ENCODE assay signal across 14 cellular contexts in genomic region chr20:11451793-11452291, GRCh38.
DNase-seq lines count a peak whose midpoint lies in the region; ATAC-seq, FAIRE-seq and TF ChIP-seq lines count a peak whose summit lies in the region.
"Had no signal": no experiment of that assay in that cellular context is flagged by ENCODE, and none has a peak within 500 bp of the region (broad histone marks: within the 10 kb centered on the region; RNA-seq: fewer than 3 reads in every experiment).

No MANE protein-coding gene starts in this region.

- H3K79me2 ChIP-seq in astrocyte (ENCODE audit: insufficient read depth, low read length): no peaks in the 10 kb centered on the region

- CTCF ChIA-PET in IMR-90 (lab: Yijun Ruan, JAX): no interaction called here

- ATAC-seq in IMR-90 (ENCODE audit: low read depth) (peak; percentile 30), GM21360 (IDR thresholded peaks at IDR 0.05; ENCODE audit: unreplicated experiment) (no peak), GM18867 (IDR thresholded peaks at IDR 0.05; ENCODE audit: unreplicated experiment) (no peak)
- ATAC-seq: stimulated activated naive CD8-positive, alpha-beta T cell treated with anti-CD3 and anti-CD28 coated beads, Interleukin-15, amount 100 ng/mL, for 72 hours had no signal

- H2BK20ac ChIP-seq in IMR-90 (ENCODE audit: low read depth, low read length): peak overlapping the region; percentile 69

- FAIRE-seq in astrocyte (lab: Jason Lieb, UNC): no peak
- FAIRE-seq: bronchial epithelial cell had no signal

- H3K4me3 ChIP-seq in IMR-90 (ENCODE audit: insufficient read depth, low read depth, low read length) (no peak overlapping the region), astrocyte (ENCODE audit: insufficient read depth, low read depth, low read length) (no peak overlapping the region), sigmoid colon (no peak overlapping the region), right atrium auricular region (no peak overlapping the region)

- H3K27ac Mint-ChIP-seq in astrocyte (ENCODE audit: unreplicated experiment): peak overlapping the region; percentile 86
- H3K27ac Mint-ChIP-seq: stimulated activated naive CD8-positive, alpha-beta T cell treated with anti-CD3 and anti-CD28 coated beads, Interleukin-15, amount 100 ng/mL, for 72 hours had no signal

- no peak overlapping the region for H2AK5ac ChIP-seq in IMR-90 (ENCODE audit: low read depth, low read length)

- H4K8ac ChIP-seq in IMR-90 (ENCODE audit: low read depth in 2 of 2, low read length in 2 of 2): peak overlapping the region; percentile 61 to 85

- H3K4me1 Mint-ChIP-seq in astrocyte (ENCODE audit: low read depth, unreplicated experiment): peaks cover 39% of the 10 kb centered on the region
- H3K4me1 Mint-ChIP-seq: stimulated activated naive CD8-positive, alpha-beta T cell treated with anti-CD3 and anti-CD28 coated beads, Interleukin-15, amount 100 ng/mL, for 72 hours had no signal

- H2AK9ac ChIP-seq in IMR-90 (replicated peaks; ENCODE audit: low read depth, low read length, poor library complexity): no peak overlapping the region

- H2BK5ac ChIP-seq in IMR-90 (ENCODE audit: low read depth, low read length, poor library complexity, severe bottlenecking): peak overlapping the region; percentile 22

- no peak for TF ChIP-seq POLR2A in IMR-90 (IDR thresholded peaks at IDR 0.05; ENCODE audit: low read depth, low read length)
- TF ChIP-seq POLR2A in sigmoid colon (IDR thresholded peaks at IDR 0.05): no peak

- H2AFZ ChIP-seq in IMR-90 (replicated peaks; ENCODE audit: low read length, poor library complexity) (peak overlapping the region; percentile 87), astrocyte (ENCODE audit: low read depth, low read length) (peak overlapping the region; percentile 81)

- TF ChIP-seq CTCF in IMR-90 (conservative IDR thresholded peaks at IDR 0.05; ENCODE audit: low read depth, low read length) (no peak), astrocyte (IDR thresholded peaks at IDR 0.05; ENCODE audit: insufficient read depth, low read depth, low read length) (no peak), sigmoid colon (IDR thresholded peaks at IDR 0.05) (no peak), right atrium auricular region (IDR thresholded peaks at IDR 0.05) (no peak)

- peak overlapping the region; percentile 45; the same call in 2 of the 3 replicates for H2BK15ac ChIP-seq in IMR-90 (ENCODE audit: low read depth, low read length)

- H3K56ac ChIP-seq in IMR-90 (ENCODE audit: extremely low read depth, insufficient read depth, low read length): no peak overlapping the region

- peak overlapping the region; percentile 73 for H3K14ac ChIP-seq in IMR-90 (replicated peaks; ENCODE audit: low read depth, low read length)

- H3K4me1 ChIP-seq in IMR-90 (ENCODE audit: control insufficient read depth, insufficient read depth, low read length) (peaks cover 16% of the 10 kb centered on the region), astrocyte (ENCODE audit: insufficient read depth, low read length) (peaks cover 43% of the 10 kb centered on the region), sigmoid colon (peaks cover 0 to 37% (median 27%) of the 10 kb centered on the region in 4 donors), right atrium auricular region (peaks cover 0 to 5% of the 10 kb centered on the region in 2 donors)

- peak in 2 of 4 donors; percentile 12 to 52 for TF ChIP-seq EP300 in sigmoid colon (IDR thresholded peaks at IDR 0.05)

- POLR2A ChIA-PET in IMR-90 (lab: Charles Lee; ENCODE audit: unreplicated experiment): no interaction called here

- peak overlapping the region; percentile 31 for H4K5ac ChIP-seq in IMR-90 (ENCODE audit: low read depth, low read length)

- dilution Hi-C loops in IMR-90 (cut with HindIII; ENCODE audit: low sequenced_read_pairs, unreplicated experiment): no loop called here

- no peaks in the 10 kb centered on the region for H3K36me3 Mint-ChIP-seq in astrocyte (ENCODE audit: low read depth, unreplicated experiment)

- peak overlapping the region; percentile 73 for H3K4ac ChIP-seq in IMR-90 (ENCODE audit: low read depth, low read length)

- peak overlapping the region; percentile 46; the same call in 1 of the 2 replicates for H4K91ac ChIP-seq in IMR-90 (ENCODE audit: insufficient read depth, low read depth, low read length)

- BruUV-seq in IMR-90 (replicated peaks; lab: Mats Ljungman, UMichigan): no TSS peak

- H3K18ac ChIP-seq in IMR-90 (ENCODE audit: low read depth, low read length): peak overlapping the region; percentile 59

- no peaks in the 10 kb centered on the region for H3K79me1 ChIP-seq in IMR-90 (ENCODE audit: low read depth in 1 of 2, low read length in 2 of 2)

- H2BK120ac ChIP-seq in IMR-90 (ENCODE audit: low read depth, low read length): peak overlapping the region; percentile 83; the same call in 1 of the 2 replicates

- H3K27me3 Mint-ChIP-seq in astrocyte (ENCODE audit: low read depth, unreplicated experiment): no peaks in the 10 kb centered on the region
- H3K27me3 Mint-ChIP-seq: stimulated activated naive CD8-positive, alpha-beta T cell treated with anti-CD3 and anti-CD28 coated beads, Interleukin-15, amount 100 ng/mL, for 72 hours had no signal

- H3K9me3 ChIP-seq in IMR-90 (ENCODE audit: control insufficient read depth, insufficient read depth, low read length) (no peaks in the 10 kb centered on the region), astrocyte (ENCODE audit: insufficient read depth, low read depth, low read length) (no peaks in the 10 kb centered on the region), sigmoid colon (no peaks in the 10 kb centered on the region), right atrium auricular region (no peaks in the 10 kb centered on the region)

- intact Hi-C loops in IMR-90 (cut with micrococcal nuclease) (loop anchor here (10.0 kb wide), 1 partner anchor 777 kb away; the partner anchor contains the start of gene JAG1), sigmoid colon (cut with DNase I) (loop anchor here (5.0 kb wide), 1 partner anchor 1020 kb away; the partner anchor contains the start of gene MKKS)

- DNase-seq in IMR-90: peak; percentile 11
- peak; percentile 77 for DNase-seq in astrocyte (ENCODE audit: low read depth)
- peak; percentile 45 for DNase-seq in foreskin melanocyte
- peak; percentile 73 for DNase-seq in sigmoid colon
- DNase-seq in right atrium auricular region (ENCODE audit: low spot score): no peak
- no peak for DNase-seq in NCI-H1105 (lab: John Stamatoyannopoulos, UW)
- DNase-seq: activated CD8-positive, alpha-beta memory T cell treated with anti-CD3 and anti-CD28 coated beads, Interleukin-2, amount 50 U/mL, for 48 hours; DMS 273 treated with DMSO at 0.1 percent for 48 hours; hippocampal formation; stimulated activated CD4-positive, alpha-beta T cell treated with anti-CD3 and anti-CD28 coated beads, Interleukin-2, amount 100 ng/mL, for 24 hours; stimulated activated naive CD8-positive, alpha-beta T cell treated with anti-CD3 and anti-CD28 coated beads, Interleukin-15, amount 100 ng/mL, for 72 hours had no signal

- no peaks in the 10 kb centered on the region for H3K27me3 ChIP-seq in IMR-90 (ENCODE audit: control insufficient read depth, insufficient read depth, low read length)
- no peaks in the 10 kb centered on the region for H3K27me3 ChIP-seq in astrocyte (ENCODE audit: insufficient read depth, low read length)
- H3K27me3 ChIP-seq in sigmoid colon: no peaks in the 10 kb centered on the region
- no peaks in the 10 kb centered on the region for H3K27me3 ChIP-seq in right atrium auricular region

- H3K9ac ChIP-seq in IMR-90 (ENCODE audit: low read depth, low read length) (no peak overlapping the region), astrocyte (ENCODE audit: low read length) (no peak overlapping the region)

- H3K36me3 ChIP-seq in IMR-90 (ENCODE audit: control insufficient read depth, insufficient read depth, low read length) (no peaks in the 10 kb centered on the region), astrocyte (ENCODE audit: insufficient read depth, low read length) (no peaks in the 10 kb centered on the region), sigmoid colon (no peaks in the 10 kb centered on the region), right atrium auricular region (no peaks in the 10 kb centered on the region)

- H3K27ac ChIP-seq in IMR-90 (ENCODE audit: insufficient read depth, low read length) (peak overlapping the region; percentile 8), astrocyte (ENCODE audit: low read depth, low read length) (peak overlapping the region; percentile 20), sigmoid colon (peak overlapping the region in 3 of 4 donors; percentile 62 to 74 (median 68)), right atrium auricular region (no peak overlapping the region)

- no peak overlapping the region for H3K4me3 Mint-ChIP-seq in astrocyte (ENCODE audit: unreplicated experiment)
- H3K4me3 Mint-ChIP-seq: stimulated activated naive CD8-positive, alpha-beta T cell treated with anti-CD3 and anti-CD28 coated beads, Interleukin-15, amount 100 ng/mL, for 72 hours had no signal

- no peaks in the 10 kb centered on the region for H3K9me3 Mint-ChIP-seq in astrocyte (ENCODE audit: unreplicated experiment)

- peaks cover 11% of the 10 kb centered on the region for H3K9me1 ChIP-seq in IMR-90 (ENCODE audit: insufficient read depth, low read length)

- 18% methylated on average over 2 of the region's 7 CpGs; no CpG with 5 or more reads in 1 of the 2 experiments for WGBS in IMR-90 (ENCODE audit: extremely low coverage in 2 of 2, insufficient read length in 1 of 2), 2 experiments
- 55 to 58% methylated on average over 7 of the region's 7 CpGs for WGBS in sigmoid colon, 2 donors

- H4K20me1 ChIP-seq in IMR-90 (ENCODE audit: insufficient read depth, low read length) (no peaks in the 10 kb centered on the region), astrocyte (ENCODE audit: insufficient read depth, low read length) (no peaks in the 10 kb centered on the region)

- H3K4me2 ChIP-seq in IMR-90 (ENCODE audit: low read depth, low read length): 0 out of 2 replicates have a peak overlapping the region, but pooled peaks have one; percentile 4
- H3K4me2 ChIP-seq in astrocyte (ENCODE audit: low read length): peak overlapping the region; percentile 56

- peak overlapping the region; percentile 83 for H3K23ac ChIP-seq in IMR-90 (ENCODE audit: low read depth, low read length)

- in situ Hi-C loops in IMR-90 (cut with MboI; ENCODE audit: low sequenced_read_pairs): no loop called here

- no peak for TF ChIP-seq RAD21 in IMR-90 (IDR thresholded peaks at IDR 0.05; ENCODE audit: low read length)

TF ChIP-seq in IMR-90, 13 proteins besides CTCF, POLR2A, EP300 and RAD21:
- no peak for TF ChIP-seq MAFK (IDR thresholded peaks at IDR 0.05; ENCODE audit: low read depth, low read length)
- TF ChIP-seq RCOR1 (IDR thresholded peaks at IDR 0.05; ENCODE audit: insufficient replicate concordance, low read length): no peak
- TF ChIP-seq BHLHE40 (IDR thresholded peaks at IDR 0.05; ENCODE audit: low read depth, low read length): no peak
- no peak for TF ChIP-seq MXI1 (IDR thresholded peaks at IDR 0.05; ENCODE audit: borderline replicate concordance, low read depth, low read length)

Comparison
In these comparisons a context has a peak if more than half of its experiments do, and no peak if none do; other contexts are left out.
1. DNase-seq: peak in IMR-90 (single experiment), astrocyte (single experiment), foreskin melanocyte (single experiment) and sigmoid colon (single experiment); none in right atrium auricular region (single experiment) and NCI-H1105 (single experiment).
2. H3K27ac ChIP-seq: peak in IMR-90 (single experiment), astrocyte (single experiment) and sigmoid colon (3 of 4); none in right atrium auricular region (0 of 2).